17 cellular contexts compared by ENCODE assay signal in genomic region chr22:42878561-42879305, GRCh38.
"Had no signal": no experiment of that assay in that cellular context is flagged by ENCODE, and none has a peak within 500 bp of the region (broad histone marks: within the 10 kb centered on the region; RNA-seq: fewer than 3 reads in every experiment).

No MANE protein-coding gene starts in this region.

- H3K27ac ChIP-seq: colonic mucosa, foreskin keratinocyte, thoracic aorta had no signal

- ATAC-seq: activated CD8-positive, alpha-beta T cell treated with anti-CD3 and anti-CD28 coated beads, Interleukin-2, amount 10 ng/mL, durations not matched to agents 7 days and 5 days; foreskin keratinocyte; naive thymus-derived CD8-positive, alpha-beta T cell had no signal

- H3K4me3 ChIP-seq: colonic mucosa, thoracic aorta, upper lobe of left lung had no signal

- FAIRE-seq: kidney, TTC549 had no signal

- H3K9me3 ChIP-seq: colonic mucosa, neutrophil, thoracic aorta, upper lobe of left lung had no signal

- DNase-seq: activated B cell treated with CpG ODN at 0.5 μM for 24 hours; activated CD4-positive, alpha-beta T cell treated with anti-CD3 and anti-CD28 coated beads for 48 hours; activated CD8-positive, alpha-beta T cell treated with anti-CD3 and anti-CD28 coated beads, Interleukin-2, amount 10 ng/mL, durations not matched to agents 7 days and 5 days; activated naive CD8-positive, alpha-beta T cell treated with anti-CD3 and anti-CD28 coated beads, Interleukin-2, amount 10 ng/mL, durations not matched to agents 7 days and 5 days; amygdala; colonic mucosa; foreskin keratinocyte; kidney; mesenchymal stem cell; naive thymus-derived CD8-positive, alpha-beta T cell; stimulated activated CD4-positive, alpha-beta T cell treated with anti-CD3 and anti-CD28 coated beads, Interleukin-12 subunit alpha, Interleukin-12 subunit beta, amount 100 ng/mL, for 4 hours; stimulated activated CD4-positive, alpha-beta T cell treated with anti-CD3 and anti-CD28 coated beads, Interleukin-2, amount 100 ng/mL, for 24 hours; SW 1271 had no signal

- H3K4me1 ChIP-seq: colonic mucosa, foreskin keratinocyte had no signal

- H3K27me3 ChIP-seq: colonic mucosa, foreskin keratinocyte, neutrophil, upper lobe of left lung had no signal
